In genomic region chr17:50866950-50867855, GRCh38 we compare ENCODE assay signal across 8 cellular contexts. TPM values are rescaled to one million over a fixed set of nuclear protein-coding genes. Genes with fewer than 3 reads are reported as not detected.
A peak's percentile ranks its signal among the peaks of the same experiment; 100 is the strongest.
DNase-seq lines count a peak whose midpoint lies in the region; ATAC-seq and TF ChIP-seq lines count a peak whose summit lies in the region.

No MANE protein-coding gene starts in this region.

- no peaks in the 10 kb centered on the region for H3K9me3 ChIP-seq in CD8-positive, alpha-beta T cell (ENCODE audit: low read length)
- no peaks in the 10 kb centered on the region for H3K9me3 ChIP-seq in effector memory CD4-positive, alpha-beta T cell (ENCODE audit: control insufficient read depth, low read length)

- peaks cover 43% of the 10 kb centered on the region for H3K4me1 ChIP-seq in CD8-positive, alpha-beta T cell (ENCODE audit: insufficient read depth, low read length)
- H3K4me1 ChIP-seq in effector memory CD4-positive, alpha-beta T cell (ENCODE audit: control insufficient read depth, insufficient read depth, low read length, poor library complexity, severe bottlenecking) = peaks cover 51% of the 10 kb centered on the region

- H3K27me3 ChIP-seq in CD8-positive, alpha-beta T cell (ENCODE audit: insufficient read depth, low read length) = no peaks in the 10 kb centered on the region
- no peaks in the 10 kb centered on the region for H3K27me3 ChIP-seq in effector memory CD4-positive, alpha-beta T cell (replicated peaks; ENCODE audit: control insufficient read depth, insufficient read depth, low read length, poor library complexity, severe bottlenecking)

- peaks cover 12% of the 10 kb centered on the region for H3K36me3 ChIP-seq in CD8-positive, alpha-beta T cell (ENCODE audit: insufficient read depth, low read length)
- peaks cover 10% of the 10 kb centered on the region for H3K36me3 ChIP-seq in effector memory CD4-positive, alpha-beta T cell (ENCODE audit: control insufficient read depth, insufficient read depth, low read length)

- H3K27me3 Mint-ChIP-seq in CD8-positive, alpha-beta T cell (ENCODE audit: low read depth) = no peaks in the 10 kb centered on the region

- POLR2A ChIA-PET in CD8-positive, alpha-beta T cell (lab: Charles Lee) = interaction anchor here (0.7 to 6.3 kb wide), 26 partner anchors 9 to 394 kb away, joined by 3 to 196 read pairs (median 13); partner anchors contain the start of genes NME1, SPAG9 and UTP18

- peaks cover 53% of the 10 kb centered on the region for H3K4me1 Mint-ChIP-seq in CD8-positive, alpha-beta T cell (ENCODE audit: low read depth)

- TF ChIP-seq CTCF in CD8-positive, alpha-beta T cell (IDR thresholded peaks at IDR 0.05) = no peak

- intact Hi-C loops in CD8-positive, alpha-beta T cell (cut with DNase I, micrococcal nuclease) = loop anchor here (1.0 to 5.0 kb wide), 13 partner anchors 43 to 440 kb away; partner anchors contain the start of genes ACSF2 (in 1 of the 2), LUC7L3 (in 1 of the 2), MBTD1 (in 1 of the 2) and NME1 (in 1 of the 2)

- peak overlapping the region; percentile 89 for H3K27ac ChIP-seq in CD8-positive, alpha-beta T cell (ENCODE audit: low read depth, low read length)
- H3K27ac ChIP-seq in effector memory CD4-positive, alpha-beta T cell (ENCODE audit: insufficient read depth, low read length, poor library complexity, severe bottlenecking) = peak overlapping the region; percentile 97

- peak; percentile 35 for ATAC-seq in CD8-positive, alpha-beta T cell
- peak; percentile 29 for ATAC-seq in GM21360 (IDR thresholded peaks at IDR 0.05; ENCODE audit: unreplicated experiment)

- peak overlapping the region; percentile 97 for H3K27ac Mint-ChIP-seq in CD8-positive, alpha-beta T cell

- peak overlapping the region; percentile 85 for H3K4me3 Mint-ChIP-seq in CD8-positive, alpha-beta T cell

- DNase-seq in CD8-positive, alpha-beta T cell = peak; percentile 61 to 88 (median 77)
- peak; percentile 94 for DNase-seq in HT1080 (ENCODE audit: low read depth)
- peak; percentile 80 for DNase-seq in NK-92 treated with Interleukin-12 subunit alpha and Interleukin-12 subunit beta, amount 100 ng/mL, for 24 hours (lab: John Stamatoyannopoulos, UW)
- DNase-seq in activated CD8-positive, alpha-beta memory T cell treated with anti-CD3 and anti-CD28 coated beads for 24 hours = peak; percentile 92
- peak; percentile 69 to 81 (median 75) for DNase-seq in effector memory CD4-positive, alpha-beta T cell
- peak; percentile 95 to 96 for DNase-seq in lung microvascular endothelial cell (ENCODE audit: low read depth in 2 of 2)
- DNase-seq in stimulated activated CD4-positive, alpha-beta T cell treated with anti-CD3 and anti-CD28 coated beads, TNF-alpha, amount 100 ng/mL, for 24 hours (ENCODE audit: low read depth in 3 of 3) = peak; percentile 71 to 82 (median 72)

- peaks cover 24% of the 10 kb centered on the region for H3K36me3 Mint-ChIP-seq in CD8-positive, alpha-beta T cell

- peak overlapping the region; percentile 64 for H3K4me3 ChIP-seq in CD8-positive, alpha-beta T cell (ENCODE audit: low read depth, low read length)
- peak overlapping the region; percentile 90 for H3K4me3 ChIP-seq in effector memory CD4-positive, alpha-beta T cell (ENCODE audit: insufficient read depth, low read depth, low read length, poor library complexity, severe bottlenecking)

- CTCF ChIA-PET in CD8-positive, alpha-beta T cell (lab: Charles Lee) = interaction anchor here (0.7 to 27.5 kb wide), 10 partner anchors 11 to 286 kb away, joined by 3 to 761 read pairs (median 6); partner anchors contain the start of gene NME1

- no peaks in the 10 kb centered on the region for H3K9me3 Mint-ChIP-seq in CD8-positive, alpha-beta T cell

RNA-seq across cellular contexts. Expression of gene TOB1, which starts 1.0 kb away (rescaled TPM):
- total RNA-seq in CD8-positive, alpha-beta T cell = 100 to 1,000 TPM; 252 to 277 TPM
- 2.8 and 15.0 TPM in 2 replicates for total RNA-seq in HT1080 (2014; rRNA removed; shearing (Covaris generic))
- 14.3 and 14.9 TPM in 2 replicates for polyA plus RNA-seq in HT1080 (2015; cell fraction: cytosol; rRNA removed)
- 15.8 and 19.0 TPM in 2 replicates for polyA plus RNA-seq in HT1080 (2015; cell fraction: nucleus; rRNA removed)
- 3.3 and 3.4 TPM in 2 replicates for total RNA-seq in lung microvascular endothelial cell

RNA-seq across cellular contexts. Expression of gene WFIKKN2, which starts 31.8 kb away (rescaled TPM):
- not detected for total RNA-seq in CD8-positive, alpha-beta T cell
- total RNA-seq in HT1080 (2014; rRNA removed; shearing (Covaris generic)) = not detected in 2 replicates
- polyA plus RNA-seq in HT1080 (2015; cell fraction: cytosol; rRNA removed) = not detected in 2 replicates
- 0.12 TPM in 1 of 2 replicates, not detected in the other for polyA plus RNA-seq in HT1080 (2015; cell fraction: nucleus; rRNA removed)
- not detected in 2 replicates for total RNA-seq in lung microvascular endothelial cell

Comparison
In these comparisons a context has a peak if more than half of its experiments do, and no peak if none do; other contexts are left out.
1. Peak in every context shown above with its lines: DNase-seq, ATAC-seq, H3K4me3 ChIP-seq and H3K27ac ChIP-seq.
2. RNA of gene TOB1, which starts 1.0 kb away (total RNA-seq): 252 to 277 TPM in CD8-positive, alpha-beta T cell; 2.8 to 15.0 TPM in HT1080 and 3.3 to 3.4 TPM in lung microvascular endothelial cell; every median in the first group is over 10 times any median in the second.